In the genomic region with DNA sequence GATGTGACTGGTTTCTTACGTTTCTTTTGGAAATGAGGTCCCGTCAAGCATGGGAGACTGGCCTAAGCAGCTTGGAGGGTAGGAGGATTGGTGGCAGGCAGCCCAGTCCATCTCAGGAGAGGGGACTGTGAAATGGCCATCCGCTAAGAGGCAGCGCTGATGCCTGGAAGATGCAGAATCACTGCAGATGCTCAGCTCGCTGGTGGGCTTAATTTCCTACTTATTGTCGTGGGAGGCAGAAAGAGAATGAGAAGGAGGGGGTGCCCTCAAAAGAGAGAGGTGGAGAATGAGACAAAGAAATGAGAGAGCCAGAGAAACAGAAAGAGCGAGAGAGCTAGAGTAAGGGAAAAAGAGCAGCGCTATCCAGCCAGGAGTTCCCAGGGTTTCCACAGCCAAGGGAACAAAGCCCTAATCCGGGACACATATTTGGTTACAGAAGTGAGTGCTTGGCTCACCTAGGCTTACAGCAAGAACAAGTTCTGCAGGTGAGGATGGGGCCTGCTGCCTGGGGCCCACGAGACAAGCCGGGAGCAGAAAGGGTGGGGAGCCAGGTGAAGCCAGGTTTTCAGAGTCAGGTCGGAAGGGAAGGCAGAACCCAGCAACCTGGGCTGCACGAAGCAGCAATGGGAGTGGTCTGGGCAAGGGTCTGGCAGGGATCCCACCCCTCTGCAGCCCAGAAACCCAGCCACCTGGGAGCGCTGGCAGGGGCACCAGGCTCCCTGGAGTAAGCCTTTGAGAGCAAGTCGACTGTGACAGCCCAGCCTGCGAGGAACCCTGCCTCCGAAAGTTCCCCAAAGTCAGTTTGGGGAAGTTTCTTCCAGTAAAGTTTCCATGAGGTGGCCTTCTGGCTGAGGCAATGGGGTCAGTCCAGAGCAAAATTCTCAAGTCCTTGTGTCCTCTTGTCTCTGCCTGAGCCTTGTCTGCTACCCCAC, we compare ENCODE assay signal across 10 cellular contexts. TPM values are rescaled to one million over a fixed set of nuclear protein-coding genes. Genes with fewer than 3 reads are reported as not detected.
DNase-seq lines count a peak whose midpoint lies in the region; ATAC-seq and TF ChIP-seq lines count a peak whose summit lies in the region.
"Had no signal": no experiment of that assay in that cellular context is flagged by ENCODE, and none has a peak within 500 bp of the region (broad histone marks: within the 10 kb centered on the region; RNA-seq: fewer than 3 reads in every experiment).

No MANE protein-coding gene starts in this region.

- TF ChIP-seq CTCF in HEK293 (tag by site-specific recombination; IDR thresholded peaks at IDR 0.05) = no peak
- TF ChIP-seq CTCF in ascending aorta (IDR thresholded peaks at IDR 0.05) = no peak
- TF ChIP-seq CTCF in neutrophil (IDR thresholded peaks at IDR 0.05) = no peak

- peaks cover 35 to 63% (median 45%) of the 10 kb centered on the region in 4 donors for H3K4me1 Mint-ChIP-seq in CD4-positive, alpha-beta memory T cell

- ATAC-seq in HG02763 (IDR thresholded peaks at IDR 0.05; ENCODE audit: unreplicated experiment) (no peak), HG02973 (IDR thresholded peaks at IDR 0.05; ENCODE audit: unreplicated experiment) (no peak)

- CTCF ChIA-PET in CD4-positive, alpha-beta memory T cell (lab: Charles Lee; ENCODE audit: partially characterized antibody) = interaction anchor here (1.2 to 13.0 kb wide), 4 partner anchors 9 to 84 kb away, joined by 3 to 144 read pairs (median 6); no protein-coding TSS in a partner anchor
- CTCF ChIA-PET in HEK293 (lab: Yijun Ruan, JAX) = interaction anchor here (1.0 to 5.5 kb wide), 3 partner anchors 14 to 84 kb away, joined by 3 to 51 read pairs (median 5); no protein-coding TSS in a partner anchor

- peaks cover 48% of the 10 kb centered on the region for H3K4me1 ChIP-seq in CD4-positive, alpha-beta memory T cell (ENCODE audit: insufficient read depth, low read length)
- H3K4me1 ChIP-seq in HEK293 (ENCODE audit: control insufficient read depth, insufficient read depth, low read length) (no peaks in the 10 kb centered on the region), ascending aorta (peaks cover 5 to 40% of the 10 kb centered on the region in 2 donors), neutrophil (ENCODE audit: control insufficient read depth in 1 of 2, insufficient read depth in 1 of 2, low read depth in 1 of 2, low read length in 1 of 2) (peaks cover 67 to 70% of the 10 kb centered on the region in 2 experiments)

- H3K4me3 ChIP-seq in CD4-positive, alpha-beta memory T cell (ENCODE audit: low read length in 2 of 2) = no peak overlapping the region
- H3K4me3 ChIP-seq in HEK293 (ENCODE audit: low read depth, low read length) (no peak overlapping the region), ascending aorta (no peak overlapping the region), neutrophil (ENCODE audit: low read depth in 1 of 2, low read length in 1 of 2) (peak overlapping the region in 1 of 2 experiments; percentile 32)
- H3K4me3 ChIP-seq: SJSA1 had no signal

- H3K27ac Mint-ChIP-seq in CD4-positive, alpha-beta memory T cell = peak overlapping the region in 4 of 7 donors; percentile 48 to 75 (median 60)

- intact Hi-C loops in CD4-positive, alpha-beta memory T cell (cut with micrococcal nuclease) = no loop called here
- intact Hi-C loops in ascending aorta (cut with DNase I) = no loop called here

- H3K9me3 ChIP-seq in CD4-positive, alpha-beta memory T cell (ENCODE audit: control insufficient read depth in 1 of 2, low read length in 2 of 2) = no peaks in the 10 kb centered on the region
- H3K9me3 ChIP-seq in HEK293 (ENCODE audit: control insufficient read depth, insufficient read depth, low read depth, low read length) (no peaks in the 10 kb centered on the region), ascending aorta (no peaks in the 10 kb centered on the region), neutrophil (no peaks in the 10 kb centered on the region)
- H3K9me3 ChIP-seq: SJSA1 had no signal

- H3K27me3 ChIP-seq in CD4-positive, alpha-beta memory T cell (ENCODE audit: insufficient read depth, low read length) = no peaks in the 10 kb centered on the region
- H3K27me3 ChIP-seq in ascending aorta = no peaks in the 10 kb centered on the region
- H3K27me3 ChIP-seq in neutrophil = no peaks in the 10 kb centered on the region
- H3K27me3 ChIP-seq: SJSA1 had no signal

- H3K27me3 Mint-ChIP-seq in CD4-positive, alpha-beta memory T cell = no peaks in the 10 kb centered on the region

- peaks cover 15 to 37% of the 10 kb centered on the region in 2 donors for H3K36me3 Mint-ChIP-seq in CD4-positive, alpha-beta memory T cell

- POLR2A ChIA-PET in CD4-positive, alpha-beta memory T cell (lab: Charles Lee; ENCODE audit: partially characterized antibody) = interaction anchor here (11.1 kb wide), 1 partner anchor 8 kb away, joined by 201 read pairs; a partner anchor contains a TSS
- POLR2A ChIA-PET in HEK293 (lab: Yijun Ruan, JAX) = interaction anchor here (0.8 kb wide), 1 partner anchor 61 kb away, joined by 3 read pairs; no protein-coding TSS in a partner anchor

- peaks cover 5% of the 10 kb centered on the region for H3K36me3 ChIP-seq in CD4-positive, alpha-beta memory T cell (ENCODE audit: insufficient read depth, low read length)
- H3K36me3 ChIP-seq in HEK293 (ENCODE audit: control insufficient read depth in 2 of 2, insufficient read depth in 1 of 2, low read length in 2 of 2) (peaks cover 0 to 2% of the 10 kb centered on the region in 2 experiments; a peak in 1 of 3 replicates), ascending aorta (peaks cover 0 to 17% of the 10 kb centered on the region in 2 donors), neutrophil (peaks cover 41% of the 10 kb centered on the region)

- no peak for DNase-seq in CD4-positive, alpha-beta memory T cell
- DNase-seq in ascending aorta (ENCODE audit: low spot score in 2 of 2) (no peak), LoVo (ENCODE audit: low spot score) (no peak)
- DNase-seq: DND-41, NCI-H1930 had no signal

- H3K27ac ChIP-seq in CD4-positive, alpha-beta memory T cell (ENCODE audit: low read depth, low read length) = no peak overlapping the region
- no peak overlapping the region for H3K27ac ChIP-seq in HEK293 (ENCODE audit: extremely low read depth, low read depth, low read length)
- peak overlapping the region; percentile 46 to 53 for H3K27ac ChIP-seq in ascending aorta
- H3K27ac ChIP-seq in neutrophil = peak overlapping the region; percentile 75
- H3K27ac ChIP-seq: SJSA1 had no signal

- peak overlapping the region in 4 of 8 donors; percentile 35 to 57 (median 49) for H3K4me3 Mint-ChIP-seq in CD4-positive, alpha-beta memory T cell

- no peaks in the 10 kb centered on the region for H3K9me3 Mint-ChIP-seq in CD4-positive, alpha-beta memory T cell

TF ChIP-seq in HEK293, 187 proteins besides CTCF, POLR2A, EP300 and RAD21 (continues in another document):
- no peak for TF ChIP-seq ZNF354C (tag by site-specific recombination; IDR thresholded peaks at IDR 0.05; ENCODE audit: borderline replicate concordance, low read depth)
- no peak for TF ChIP-seq ZNF624 (tag by site-specific recombination; IDR thresholded peaks at IDR 0.05)
- TF ChIP-seq FEZF1 (tag by site-specific recombination; IDR thresholded peaks at IDR 0.05) = peak; percentile 91
- TF ChIP-seq BCL11B (tag by site-specific recombination; IDR thresholded peaks at IDR 0.05; ENCODE audit: low read depth) = no peak
- TF ChIP-seq, protein P1, sequence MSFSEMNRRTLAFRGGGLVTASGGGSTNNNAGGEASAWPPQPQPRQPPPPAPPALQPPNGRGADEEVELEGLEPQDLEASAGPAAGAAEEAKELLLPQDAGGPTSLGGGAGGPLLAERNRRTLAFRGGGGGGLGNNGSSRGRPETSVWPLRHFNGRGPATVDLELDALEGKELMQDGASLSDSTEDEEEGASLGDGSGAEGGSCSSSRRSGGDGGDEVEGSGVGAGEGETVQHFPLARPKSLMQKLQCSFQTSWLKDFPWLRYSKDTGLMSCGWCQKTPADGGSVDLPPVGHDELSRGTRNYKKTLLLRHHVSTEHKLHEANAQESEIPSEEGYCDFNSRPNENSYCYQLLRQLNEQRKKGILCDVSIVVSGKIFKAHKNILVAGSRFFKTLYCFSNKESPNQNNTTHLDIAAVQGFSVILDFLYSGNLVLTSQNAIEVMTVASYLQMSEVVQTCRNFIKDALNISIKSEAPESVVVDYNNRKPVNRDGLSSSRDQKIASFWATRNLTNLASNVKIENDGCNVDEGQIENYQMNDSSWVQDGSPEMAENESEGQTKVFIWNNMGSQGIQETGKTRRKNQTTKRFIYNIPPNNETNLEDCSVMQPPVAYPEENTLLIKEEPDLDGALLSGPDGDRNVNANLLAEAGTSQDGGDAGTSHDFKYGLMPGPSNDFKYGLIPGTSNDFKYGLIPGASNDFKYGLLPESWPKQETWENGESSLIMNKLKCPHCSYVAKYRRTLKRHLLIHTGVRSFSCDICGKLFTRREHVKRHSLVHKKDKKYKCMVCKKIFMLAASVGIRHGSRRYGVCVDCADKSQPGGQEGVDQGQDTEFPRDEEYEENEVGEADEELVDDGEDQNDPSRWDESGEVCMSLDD (tag by site-specific recombination; IDR thresholded peaks at IDR 0.05) = no peak
- TF ChIP-seq ZNF549 (tag by site-specific recombination; IDR thresholded peaks at IDR 0.05) = no peak
- TF ChIP-seq ZNF530 (tag by site-specific recombination; IDR thresholded peaks at IDR 0.05; ENCODE audit: low read depth) = no peak
- TF ChIP-seq ZNF560 (tag by site-specific recombination; IDR thresholded peaks at IDR 0.05; ENCODE audit: borderline replicate concordance) = no peak
- no peak for TF ChIP-seq ZNF654 (tag by site-specific recombination; IDR thresholded peaks at IDR 0.05; ENCODE audit: low read depth)
- TF ChIP-seq, protein P2, sequence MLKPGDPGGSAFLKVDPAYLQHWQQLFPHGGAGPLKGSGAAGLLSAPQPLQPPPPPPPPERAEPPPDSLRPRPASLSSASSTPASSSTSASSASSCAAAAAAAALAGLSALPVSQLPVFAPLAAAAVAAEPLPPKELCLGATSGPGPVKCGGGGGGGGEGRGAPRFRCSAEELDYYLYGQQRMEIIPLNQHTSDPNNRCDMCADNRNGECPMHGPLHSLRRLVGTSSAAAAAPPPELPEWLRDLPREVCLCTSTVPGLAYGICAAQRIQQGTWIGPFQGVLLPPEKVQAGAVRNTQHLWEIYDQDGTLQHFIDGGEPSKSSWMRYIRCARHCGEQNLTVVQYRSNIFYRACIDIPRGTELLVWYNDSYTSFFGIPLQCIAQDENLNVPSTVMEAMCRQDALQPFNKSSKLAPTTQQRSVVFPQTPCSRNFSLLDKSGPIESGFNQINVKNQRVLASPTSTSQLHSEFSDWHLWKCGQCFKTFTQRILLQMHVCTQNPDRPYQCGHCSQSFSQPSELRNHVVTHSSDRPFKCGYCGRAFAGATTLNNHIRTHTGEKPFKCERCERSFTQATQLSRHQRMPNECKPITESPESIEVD (tag by site-specific recombination; IDR thresholded peaks at IDR 0.05) = no peak
- TF ChIP-seq OVOL3 (tag by site-specific recombination; IDR thresholded peaks at IDR 0.05) = no peak
- no peak for TF ChIP-seq ZNF433 (tag by site-specific recombination; IDR thresholded peaks at IDR 0.05; ENCODE audit: low read depth)

RNA-seq across cellular contexts. Expression of a gene that starts 5.8 kb away (rescaled TPM):
- total RNA-seq in CD4-positive, alpha-beta memory T cell = 100 to 1,000 TPM in 1 of 2 experiments, 10 to 100 TPM in 1; 86.0 to 104 TPM
- polyA plus RNA-seq in CD4-positive, alpha-beta memory T cell = 10 to 100 TPM; 10.0 to 65.2 TPM
- 336 TPM for total RNA-seq in ascending aorta

Comparison
In these comparisons a context has a peak if more than half of its experiments do, and no peak if none do; other contexts are left out.
1. H3K27ac ChIP-seq: peak in ascending aorta (2 of 2) and neutrophil (single experiment); none in CD4-positive, alpha-beta memory T cell (single experiment) and HEK293 (single experiment).